In the genomic region with DNA sequence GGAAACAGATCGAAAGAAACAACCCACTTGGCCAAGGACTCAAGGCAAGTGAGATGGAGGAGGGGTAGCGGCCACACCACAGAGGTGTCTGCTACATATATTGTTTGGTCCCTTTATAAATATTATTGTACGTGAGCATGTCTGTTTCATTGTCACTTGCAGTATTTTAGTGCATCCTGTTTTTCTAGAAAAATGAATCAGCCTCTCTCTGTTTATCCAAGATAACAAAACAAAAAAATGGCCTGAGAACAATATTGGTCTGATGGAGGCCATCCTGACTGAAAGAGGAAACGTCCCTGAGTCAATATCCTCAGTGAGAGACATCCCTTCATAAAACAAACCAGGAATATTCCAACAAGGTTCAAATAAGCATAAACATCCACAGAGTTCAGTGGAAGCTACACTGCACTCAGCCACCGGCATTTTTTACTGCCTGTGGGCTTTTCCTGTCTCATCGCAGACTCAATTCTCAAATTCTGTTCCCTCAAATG, we compare ENCODE assay signal across 13 cellular contexts. TPM values are rescaled to one million over a fixed set of nuclear protein-coding genes. Genes with fewer than 3 reads are reported as not detected.
DNase-seq lines count a peak whose midpoint lies in the region; ATAC-seq, FAIRE-seq and TF ChIP-seq lines count a peak whose summit lies in the region.
"Had no signal": no experiment of that assay in that cellular context is flagged by ENCODE, and none has a peak within 500 bp of the region (broad histone marks: within the 10 kb centered on the region; RNA-seq: fewer than 3 reads in every experiment).

No MANE protein-coding gene starts in this region.

- POLR2A ChIA-PET in HepG2 (lab: Yijun Ruan, JAX), result no interaction called here

- H3K27me3 ChIP-seq in brain microvascular endothelial cell (replicated peaks) (no peaks in the 10 kb centered on the region), HepG2 (ENCODE audit: control insufficient read depth in 1 of 2, insufficient read depth in 2 of 2, low read length in 2 of 2) (no peaks in the 10 kb centered on the region), suprapubic skin (no peaks in the 10 kb centered on the region)

- ATAC-seq in HepG2, result peak; percentile 51; the same call in 2 of the 3 replicates
- ATAC-seq in HG03159 (IDR thresholded peaks at IDR 0.05; ENCODE audit: unreplicated experiment), result no peak
- no peak for ATAC-seq in HG02981 (IDR thresholded peaks at IDR 0.05; ENCODE audit: unreplicated experiment)

- 0 out of 2 replicates have a peak overlapping the region, but pooled peaks have one; percentile 3 for H3K9ac ChIP-seq in HepG2 (ENCODE audit: insufficient read depth, low read depth, low read length)

- peak overlapping the region; percentile 1; the same call in 1 of the 2 replicates for H3K4me2 ChIP-seq in HepG2 (ENCODE audit: low read depth, low read length)

- no TSS peak for BruUV-seq in HepG2 (replicated peaks; lab: Mats Ljungman, UMichigan)

- H3K4me1 ChIP-seq in HepG2 (ENCODE audit: insufficient read depth, low read length) (peaks cover 100% of the 10 kb centered on the region), suprapubic skin (peaks cover 37% of the 10 kb centered on the region)

- DNase-seq in HT1080 (ENCODE audit: low read depth), result peak; percentile 59
- peak; percentile 69 for DNase-seq in brain microvascular endothelial cell
- peak; percentile 48 for DNase-seq in HepG2 (ENCODE audit: low spot score)
- no peak for DNase-seq in suprapubic skin (ENCODE audit: low spot score in 2 of 2)
- DNase-seq in activated T-cell treated with anti-CD3 and anti-CD28 coated beads for 4 hours, result no peak
- no peak for DNase-seq in stimulated activated naive CD4-positive, alpha-beta T cell (lab: John Stamatoyannopoulos, UW)
- DNase-seq: head of caudate nucleus, mammary epithelial cell, NCI-H774, occipital lobe had no signal

- no peak for TF ChIP-seq RAD21 in HepG2 (CRISPR knock-in tag; IDR thresholded peaks at IDR 0.05)

- no peak overlapping the region for H2AFZ ChIP-seq in HepG2 (ENCODE audit: low read length)

- no peak for FAIRE-seq in HepG2 (lab: Jason Lieb, UNC)

- no peaks in the 10 kb centered on the region for H3K36me3 ChIP-seq in brain microvascular endothelial cell (replicated peaks)
- H3K36me3 ChIP-seq in HepG2 (replicated peaks in 1 of 2; ENCODE audit: control insufficient read depth in 1 of 2, insufficient read depth in 2 of 2, low read length in 2 of 2), result peaks cover 1 to 18% of the 10 kb centered on the region in 2 experiments
- H3K36me3 ChIP-seq in suprapubic skin, result no peaks in the 10 kb centered on the region

- H4K20me1 ChIP-seq in HepG2 (ENCODE audit: insufficient read depth, low read length), result peaks cover 10% of the 10 kb centered on the region

- peaks cover 95% of the 10 kb centered on the region for H3K79me2 ChIP-seq in HepG2 (ENCODE audit: insufficient read depth, low read length)

- intact Hi-C loops in HepG2 (cut with micrococcal nuclease; ENCODE audit: unreplicated experiment), result no loop called here

- H3K4me3 ChIP-seq in brain microvascular endothelial cell (ENCODE audit: low read depth, low read length), result no peak overlapping the region
- H3K4me3 ChIP-seq in HepG2 (replicated peaks in 1 of 3; ENCODE audit: insufficient read depth in 1 of 3, low read depth in 2 of 3, low read length in 3 of 3), result no peak overlapping the region
- no peak overlapping the region for H3K4me3 ChIP-seq in suprapubic skin

- TF ChIP-seq CTCF in brain microvascular endothelial cell (IDR thresholded peaks at IDR 0.05; ENCODE audit: low read depth, low read length, missing control alignments), result no peak
- no peak for TF ChIP-seq CTCF in HepG2 (CRISPR knock-in tag; IDR thresholded peaks at IDR 0.05)
- TF ChIP-seq CTCF in suprapubic skin (IDR thresholded peaks at IDR 0.05), result no peak

- CTCF ChIA-PET in HepG2 (lab: Yijun Ruan, JAX; ENCODE audit: low intra/inter-chr PET ratio, low total read pairs), result no interaction called here

- peak in 1 of 2 experiments; percentile 82; a peak in 1 of 4 replicates for TF ChIP-seq EP300 in HepG2 (IDR thresholded peaks at IDR 0.05; ENCODE audit: low read depth in 2 of 2, low read length in 2 of 2)
- TF ChIP-seq EP300 in HepG2 (CRISPR knock-in tag; IDR thresholded peaks at IDR 0.05; ENCODE audit: borderline replicate concordance), result no peak
- TF ChIP-seq EP300 in suprapubic skin (IDR thresholded peaks at IDR 0.05), result no peak

- H3K27ac ChIP-seq in brain microvascular endothelial cell, result peak overlapping the region; percentile 95
- H3K27ac ChIP-seq in HepG2 (ENCODE audit: extremely low read length, insufficient read depth, low read length), result peak overlapping the region; percentile 52
- H3K27ac ChIP-seq in suprapubic skin, result peak overlapping the region; percentile 34
- H3K27ac ChIP-seq: C4-2B had no signal

- TF ChIP-seq POLR2A in HepG2 (IDR thresholded peaks at IDR 0.05; ENCODE audit: insufficient read depth in 1 of 2, low read depth in 2 of 2, low read length in 2 of 2) (no peak), suprapubic skin (IDR thresholded peaks at IDR 0.05) (no peak)

- WGBS in HepG2 (ENCODE audit: low lambda C conversion rate), result 79% methylated on average over 6 of the region's 6 CpGs
- 79% methylated on average over 6 of the region's 6 CpGs for WGBS in suprapubic skin

- in situ Hi-C loops in brain microvascular endothelial cell (cut with HindIII; ENCODE audit: low pct_ligation_motif_present, low sequenced_read_pairs) (no loop called here), HepG2 (cut with HindIII; ENCODE audit: extremely low pct_ligation_motif_present, low pct_unique_long_range_greater_than_20kb) (no loop called here)

- no peaks in the 10 kb centered on the region for H3K9me3 ChIP-seq in HepG2 (ENCODE audit: low read length)
- H3K9me3 ChIP-seq in suprapubic skin, result no peaks in the 10 kb centered on the region

TF ChIP-seq in HepG2, 621 proteins besides CTCF, POLR2A, EP300 and RAD21 (continues in another document):
- peak; percentile 95; the same call in 1 of the 2 replicates for TF ChIP-seq SOX5 (CRISPR knock-in tag; IDR thresholded peaks at IDR 0.05; ENCODE audit: borderline replicate concordance)
- TF ChIP-seq TEAD2 (CRISPR knock-in tag; IDR thresholded peaks at IDR 0.05), result no peak
- no peak for TF ChIP-seq ZNF724P (CRISPR knock-in tag; IDR thresholded peaks at IDR 0.05; ENCODE audit: borderline replicate concordance)
- TF ChIP-seq KDM2A (CRISPR knock-in tag; IDR thresholded peaks at IDR 0.05; ENCODE audit: borderline replicate concordance, low read depth), result no peak
- no peak for TF ChIP-seq RBFOX2 (IDR thresholded peaks at IDR 0.05; ENCODE audit: low read depth, low read length)
- no peak for TF ChIP-seq CREB1 (IDR thresholded peaks at IDR 0.05)
- no peak for TF ChIP-seq CREB1 (CRISPR knock-in tag; IDR thresholded peaks at IDR 0.05)
- TF ChIP-seq SOX13 (IDR thresholded peaks at IDR 0.05), result peak; percentile 60; the same call in 1 of the 2 replicates
- TF ChIP-seq SOX13 (CRISPR knock-in tag; conservative IDR thresholded peaks at IDR 0.05 in 1 of 2, IDR thresholded peaks at IDR 0.05 in 1 of 2), result peak in 1 of 2 experiments; percentile 94; a peak in 2 of 4 replicates
- TF ChIP-seq ATF4 (CRISPR knock-in tag; IDR thresholded peaks at IDR 0.05), result no peak
- no peak for TF ChIP-seq ZNF841 (CRISPR knock-in tag; IDR thresholded peaks at IDR 0.05; ENCODE audit: borderline replicate concordance)
- no peak for TF ChIP-seq PLRG1 (conservative IDR thresholded peaks at IDR 0.05)
- TF ChIP-seq SOX6 (IDR thresholded peaks at IDR 0.05), result no peak
- peak; percentile 85 for TF ChIP-seq SOX6 (CRISPR knock-in tag; IDR thresholded peaks at IDR 0.05)

RNA-seq across cellular contexts. Expression of gene WWTR1, which starts 42.0 kb away (rescaled TPM):
- total RNA-seq in HT1080 (2014; rRNA removed; shearing (Covaris generic)), result 68.3 and 116 TPM in 2 replicates
- 246 and 360 TPM in 2 replicates for polyA plus RNA-seq in HT1080 (2015; cell fraction: cytosol; rRNA removed)
- 270 and 307 TPM in 2 replicates for polyA plus RNA-seq in HT1080 (2015; cell fraction: nucleus; rRNA removed)
- 19.7 and 27.0 TPM in 2 replicates for total RNA-seq in HepG2 (2016; rRNA removed; fragmentation: Illumina TruSeq; extraction: Trizol)
- total RNA-seq in HepG2 (2016; cell fraction: cytosol; rRNA removed; fragmentation: Illumina TruSeq; extraction: Trizol; ENCODE audit: low read depth), result 3.0 and 4.5 TPM in 2 replicates
- total RNA-seq in HepG2 (2016; cell fraction: insoluble cytoplasmic fraction; rRNA removed; fragmentation: Illumina TruSeq; extraction: Trizol), result 18.2 and 25.1 TPM in 2 replicates
- 11.0 and 11.7 TPM in 2 replicates for total RNA-seq in HepG2 (2016; cell fraction: membrane; rRNA removed; fragmentation: Illumina TruSeq; extraction: Trizol)
- 22.2 and 23.3 TPM in 2 replicates for total RNA-seq in HepG2 (2016; cell fraction: nucleus; rRNA removed; fragmentation: Illumina TruSeq; extraction: Trizol)
- polyA plus RNA-seq in HepG2 (2011; rRNA removed), result 105 and 139 TPM in 2 replicates
- 87.9 and 94.0 TPM in 2 replicates for polyA plus RNA-seq in HepG2 (2011; cell fraction: cytosol; rRNA removed)
- 104 and 133 TPM in 2 replicates for polyA plus RNA-seq in HepG2 (2011; cell fraction: nucleus; rRNA removed)
- 75.0 and 83.3 TPM in 2 replicates for polyA plus RNA-seq in HepG2 (2012)
- polyA plus RNA-seq in HepG2 (2016; cell fraction: cytosol; fragmentation: Illumina TruSeq; extraction: Trizol; ENCODE audit: low read depth), result 5.5 and 5.7 TPM in 2 replicates
- polyA plus RNA-seq in HepG2 (2016; cell fraction: insoluble cytoplasmic fraction; fragmentation: Illumina TruSeq; extraction: Trizol; ENCODE audit: low read depth), result 54.5 and 55.7 TPM in 2 replicates
- polyA plus RNA-seq in HepG2 (2016; cell fraction: membrane; fragmentation: Illumina TruSeq; extraction: Trizol; ENCODE audit: low read depth), result 11.1 and 12.3 TPM in 2 replicates
- polyA plus RNA-seq in HepG2 (2016; cell fraction: nucleus; fragmentation: Illumina TruSeq; extraction: Trizol; ENCODE audit: insufficient read depth, low read depth), result 38.7 and 40.5 TPM in 2 replicates
- 71.2 and 129 TPM in 2 replicates for polyA minus RNA-seq in HepG2 (2011; rRNA and poly(A)+ RNA removed; ENCODE audit: low replicate concordance)
- polyA minus RNA-seq in HepG2 (2011; cell fraction: cytosol; rRNA and poly(A)+ RNA removed), result 90.2 and 115 TPM in 2 replicates
- polyA minus RNA-seq in HepG2 (2011; cell fraction: nucleus; rRNA and poly(A)+ RNA removed), result 131 and 167 TPM in 2 replicates
- 10 to 100 TPM; 33.0 to 68.9 (median 52.1) TPM for total RNA-seq in suprapubic skin

Comparison
In these comparisons a context has a peak if more than half of its experiments do, and no peak if none do; other contexts are left out.
1. DNase-seq: peak in HT1080 (single experiment), brain microvascular endothelial cell (single experiment) and HepG2 (single experiment); none in suprapubic skin (0 of 2), activated T-cell treated with anti-CD3 and anti-CD28 coated beads for 4 hours (single experiment) and stimulated activated naive CD4-positive, alpha-beta T cell (0 of 6).
2. H3K27ac ChIP-seq: peak in every context shown above with its lines; median percentile 95 in brain microvascular endothelial cell; 52 in HepG2; 34 in suprapubic skin.